8 cellular contexts compared by ENCODE assay signal in the genomic region with DNA sequence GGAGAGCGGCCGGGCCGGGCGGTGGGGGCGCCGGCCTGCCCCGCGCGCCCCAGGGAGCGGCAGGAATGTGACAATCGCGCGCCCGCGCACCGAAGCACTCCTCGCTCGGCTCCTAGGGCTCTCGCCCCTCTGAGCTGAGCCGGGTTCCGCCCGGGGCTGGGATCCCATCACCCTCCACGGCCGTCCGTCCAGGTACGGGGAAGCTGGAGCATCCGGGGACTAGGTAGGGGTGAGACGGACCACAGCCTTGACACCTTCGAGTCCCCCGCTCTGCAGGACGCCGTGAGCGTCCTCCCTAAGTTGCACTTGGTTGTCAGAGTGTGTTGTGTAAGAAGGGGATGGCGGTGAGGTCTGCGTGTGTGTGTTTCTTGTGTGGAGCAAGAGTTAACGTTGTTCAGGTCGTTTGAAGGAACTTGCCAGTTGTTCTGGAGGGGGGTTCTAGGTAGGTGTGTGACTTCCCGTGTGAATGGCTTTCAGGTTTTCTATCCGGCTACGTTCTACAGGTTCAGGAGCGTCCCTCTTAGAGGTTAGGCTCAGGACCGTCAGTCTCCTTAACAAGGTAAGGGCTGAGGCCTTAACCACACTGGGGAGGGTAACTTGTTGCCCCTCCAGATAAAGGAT. TPM values are rescaled to one million over a fixed set of nuclear protein-coding genes. Genes with fewer than 3 reads are reported as not detected.
DNase-seq lines count a peak whose midpoint lies in the region; TF ChIP-seq lines count a peak whose summit lies in the region.

No MANE protein-coding gene starts in this region.

- peaks cover 24 to 48% (median 42%) of the 10 kb centered on the region in 7 donors for H3K9me3 Mint-ChIP-seq in CD14-positive monocyte
- H3K9me3 Mint-ChIP-seq in neural progenitor cell, result peaks cover 34% of the 10 kb centered on the region

- no peak overlapping the region for H3K9ac ChIP-seq in neural progenitor cell

- peaks cover 5% of the 10 kb centered on the region for H3F3A ChIP-seq in neural progenitor cell (ENCODE audit: low read depth)

- H3K4me3 ChIP-seq in Peyer's patch (peak overlapping the region; percentile 35 to 73 (median 54)), esophagus muscularis mucosa (peak overlapping the region; percentile 66 to 80 (median 70)), neural progenitor cell (peak overlapping the region; percentile 51)

- intact Hi-C loops in CD14-positive monocyte (cut with micrococcal nuclease), result no loop called here
- intact Hi-C loops in esophagus muscularis mucosa (cut with DNase I), result loop anchor here (5.0 kb wide), 1 partner anchor 81 kb away; no protein-coding TSS in a partner anchor

- H3K9me3 ChIP-seq in Peyer's patch, result peaks cover 0 to 6% (median 2%) of the 10 kb centered on the region in 4 donors
- H3K9me3 ChIP-seq in esophagus muscularis mucosa, result peaks cover 0 to 25% (median 18%) of the 10 kb centered on the region in 4 donors
- H3K9me3 ChIP-seq in neural progenitor cell (ENCODE audit: low read depth), result no peaks in the 10 kb centered on the region

- H3K4me3 Mint-ChIP-seq in CD14-positive monocyte (peak overlapping the region; percentile 84 to 89), neural progenitor cell (peak overlapping the region; percentile 87)

- no peaks in the 10 kb centered on the region for H3K79me2 ChIP-seq in neural progenitor cell (ENCODE audit: low read depth)

- H3K27me3 ChIP-seq in Peyer's patch (no peaks in the 10 kb centered on the region), esophagus muscularis mucosa (no peaks in the 10 kb centered on the region), neural progenitor cell (peaks cover 37% of the 10 kb centered on the region)

- H3K4me1 ChIP-seq in Peyer's patch (no peaks in the 10 kb centered on the region), esophagus muscularis mucosa (peaks cover 5 to 44% (median 29%) of the 10 kb centered on the region in 4 donors), neural progenitor cell (peaks cover 4% of the 10 kb centered on the region)

- TF ChIP-seq POLR2A in Peyer's patch (IDR thresholded peaks at IDR 0.05) (no peak), esophagus muscularis mucosa (IDR thresholded peaks at IDR 0.05; ENCODE audit: low read depth) (no peak)

- peak overlapping the region; percentile 97 for H2AFZ ChIP-seq in neural progenitor cell (replicated peaks)

- WGBS in esophagus muscularis mucosa, result 13% methylated on average over 21 of the region's 42 CpGs

- H3K4me2 ChIP-seq in neural progenitor cell, result peak overlapping the region; percentile 75

- H3K27ac Mint-ChIP-seq in CD14-positive monocyte (peak overlapping the region; percentile 19 to 85 (median 79)), neural progenitor cell (no peak overlapping the region)

- H3K36me3 Mint-ChIP-seq in CD14-positive monocyte (peaks cover 18 to 20% of the 10 kb centered on the region in 2 donors), neural progenitor cell (no peaks in the 10 kb centered on the region)

- DNase-seq in CD14-positive monocyte (ENCODE audit: low spot score) (no peak), Peyer's patch (no peak), esophagus muscularis mucosa (ENCODE audit: extremely low spot score) (no peak), neural progenitor cell (ENCODE audit: low spot score) (no peak), NCI-H2196 (lab: John Stamatoyannopoulos, UW; ENCODE audit: unreplicated experiment) (no peak), middle frontal gyrus (ENCODE audit: extremely low spot score, low spot score) (no peak), NCI-H524 (lab: John Stamatoyannopoulos, UW) (no peak), NCI-H2107 (lab: John Stamatoyannopoulos, UW) (no peak)

- H3K36me3 ChIP-seq in Peyer's patch (peaks cover 0 to 5% (median 0%) of the 10 kb centered on the region in 3 donors), esophagus muscularis mucosa (peaks cover 0 to 12% (median 6%) of the 10 kb centered on the region in 4 donors), neural progenitor cell (no peaks in the 10 kb centered on the region)

- H3K27me3 Mint-ChIP-seq in CD14-positive monocyte (ENCODE audit: low read depth in 3 of 3) (peaks cover 24 to 46% (median 26%) of the 10 kb centered on the region in 3 donors), neural progenitor cell (ENCODE audit: insufficient read depth, low read depth) (peaks cover 28% of the 10 kb centered on the region)

- TF ChIP-seq CTCF in CD14-positive monocyte (IDR thresholded peaks at IDR 0.05) (no peak), Peyer's patch (IDR thresholded peaks at IDR 0.05) (no peak), esophagus muscularis mucosa (IDR thresholded peaks at IDR 0.05) (no peak), neural progenitor cell (IDR thresholded peaks at IDR 0.05) (no peak)

- no peaks in the 10 kb centered on the region for H4K20me1 ChIP-seq in neural progenitor cell (ENCODE audit: low read depth)

- H3K4me1 Mint-ChIP-seq in CD14-positive monocyte (peaks cover 35% of the 10 kb centered on the region), neural progenitor cell (peaks cover 9% of the 10 kb centered on the region)

- no peak for TF ChIP-seq EP300 in esophagus muscularis mucosa (IDR thresholded peaks at IDR 0.05)

- H3K27ac ChIP-seq in Peyer's patch (peak overlapping the region; percentile 72 to 93 (median 88)), esophagus muscularis mucosa (replicated peaks in 1 of 4) (peak overlapping the region; percentile 84 to 94 (median 88)), neural progenitor cell (no peak overlapping the region)

RNA-seq across cellular contexts. Expression of a gene that starts 0.4 kb away (rescaled TPM):
- polyA plus RNA-seq in CD14-positive monocyte, result 1 to 10 TPM; 1.8 to 2.7 TPM
- total RNA-seq in Peyer's patch (100 to 1,000 TPM in 1 of 4 donors, 10 to 100 TPM in 3; 20.0 to 157 (median 38.9) TPM), esophagus muscularis mucosa (100 to 1,000 TPM in 1 of 4 donors, 10 to 100 TPM in 3; 41.5 to 157 (median 56.6) TPM), neural progenitor cell (ENCODE audit: low replicate concordance) (0.34 and 1.7 TPM in 2 replicates)

RNA-seq across cellular contexts. Expression of a gene that starts 43.9 kb away (rescaled TPM):
- under 1 TPM in 1 of 2 donors, not detected in 1; 0.07 TPM for polyA plus RNA-seq in CD14-positive monocyte
- 1 to 10 TPM in 1 of 4 donors, under 1 TPM in 1, not detected in 2; 0.57 to 2.5 TPM for total RNA-seq in Peyer's patch
- under 1 TPM in 3 of 4 donors, not detected in 1; 0.19 to 0.92 (median 0.66) TPM for total RNA-seq in esophagus muscularis mucosa
- not detected in 2 replicates for total RNA-seq in neural progenitor cell (ENCODE audit: low replicate concordance)
